In the genomic region with DNA sequence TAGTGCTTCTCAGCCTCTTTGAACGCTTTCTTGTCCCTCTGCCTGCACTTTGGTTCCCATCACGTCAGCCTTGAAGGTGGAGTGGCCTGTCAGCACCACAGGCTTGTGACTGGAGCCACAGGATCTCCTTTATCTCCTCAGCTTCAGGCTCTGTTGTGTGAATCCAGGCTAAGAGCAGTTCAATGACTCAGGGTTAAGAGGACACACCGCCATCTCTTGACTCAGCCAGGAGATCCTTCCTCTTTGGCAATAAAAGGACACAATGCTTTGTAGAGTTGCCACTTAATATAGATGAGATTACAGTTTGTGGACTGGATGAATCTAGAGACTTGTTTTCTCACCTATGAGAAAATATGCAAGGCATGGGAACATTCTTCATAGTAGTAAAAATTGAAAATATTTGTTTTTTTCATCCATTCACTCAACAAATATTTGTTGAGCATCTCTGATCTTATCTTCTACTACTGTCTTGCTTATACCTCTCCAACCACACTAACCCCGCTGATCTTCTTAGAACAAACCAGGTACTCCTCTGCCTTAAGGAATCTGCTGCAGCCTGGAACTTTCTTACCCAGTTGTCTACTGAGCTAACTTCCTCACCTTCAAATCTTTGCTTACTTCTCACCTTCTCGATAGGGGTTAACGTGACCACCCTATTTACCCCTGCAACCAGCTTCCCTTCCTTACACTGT, we compare ENCODE assay signal across 14 cellular contexts.
DNase-seq lines count a peak whose midpoint lies in the region; ATAC-seq, FAIRE-seq and TF ChIP-seq lines count a peak whose summit lies in the region.
"Had no signal": no experiment of that assay in that cellular context is flagged by ENCODE, and none has a peak within 500 bp of the region (broad histone marks: within the 10 kb centered on the region; RNA-seq: fewer than 3 reads in every experiment).

No MANE protein-coding gene starts in this region.

- no peaks in the 10 kb centered on the region for H3K36me3 Mint-ChIP-seq in activated T-cell treated with anti-CD3 and anti-CD28 coated beads, Interleukin-2, amount 50 U/mL, for 72 hours (ENCODE audit: insufficient read depth in 2 of 2)

- no peak for TF ChIP-seq POLR2A in prostate gland (IDR thresholded peaks at IDR 0.05)

- H3K4me1 ChIP-seq in GM23248 (ENCODE audit: insufficient read depth), result no peaks in the 10 kb centered on the region
- H3K4me1 ChIP-seq in heart right ventricle, result peaks cover 0 to 16% (median 0%) of the 10 kb centered on the region in 9 donors
- H3K4me1 ChIP-seq in prostate gland (replicated peaks), result peaks cover 6% of the 10 kb centered on the region
- no peaks in the 10 kb centered on the region for H3K4me1 ChIP-seq in effector memory CD4-positive, alpha-beta T cell (ENCODE audit: control insufficient read depth, insufficient read depth, low read length, poor library complexity, severe bottlenecking)

- no peaks in the 10 kb centered on the region for H3K79me2 ChIP-seq in GM23248 (ENCODE audit: insufficient read depth)

- no peaks in the 10 kb centered on the region for H3K36me3 ChIP-seq in GM23248 (ENCODE audit: low read depth)
- H3K36me3 ChIP-seq in heart right ventricle, result no peaks in the 10 kb centered on the region
- no peaks in the 10 kb centered on the region for H3K36me3 ChIP-seq in prostate gland
- H3K36me3 ChIP-seq in effector memory CD4-positive, alpha-beta T cell (ENCODE audit: control insufficient read depth, insufficient read depth, low read length), result no peaks in the 10 kb centered on the region

- H3K9me3 ChIP-seq in GM23248 (ENCODE audit: low read depth) (no peaks in the 10 kb centered on the region), heart right ventricle (peaks cover 0 to 12% (median 4%) of the 10 kb centered on the region in 11 donors), prostate gland (no peaks in the 10 kb centered on the region)
- no peaks in the 10 kb centered on the region for H3K9me3 ChIP-seq in effector memory CD4-positive, alpha-beta T cell (ENCODE audit: control insufficient read depth, low read length)

- no peak overlapping the region for H3K4me2 ChIP-seq in GM23248 (ENCODE audit: unreplicated experiment)

- H3K27ac ChIP-seq in GM23248 (no peak overlapping the region), heart right ventricle (no peak overlapping the region), prostate gland (peak overlapping the region; percentile 63 to 66)
- H3K27ac ChIP-seq in effector memory CD4-positive, alpha-beta T cell (ENCODE audit: insufficient read depth, low read length, poor library complexity, severe bottlenecking), result no peak overlapping the region
- H3K27ac ChIP-seq: HL-60, skin epidermis had no signal

- no peaks in the 10 kb centered on the region for H3F3A ChIP-seq in GM23248 (ENCODE audit: insufficient read depth)

- H4K20me1 ChIP-seq in GM23248 (ENCODE audit: insufficient read depth), result no peaks in the 10 kb centered on the region

- H3K9ac ChIP-seq in GM23248, result no peak overlapping the region

- no peaks in the 10 kb centered on the region for H3K9me2 ChIP-seq in GM23248 (ENCODE audit: insufficient read depth)

- no peak overlapping the region for H2AFZ ChIP-seq in GM23248

- ATAC-seq in heart right ventricle, result peak; percentile 64 to 99 (median 93)
- no peak for ATAC-seq in activated T-cell treated with anti-CD3 and anti-CD28 coated beads, Interleukin-2, amount 50 U/mL, for 72 hours (replicated peaks in 1 of 2)

- H3K4me3 Mint-ChIP-seq in activated T-cell treated with anti-CD3 and anti-CD28 coated beads, Interleukin-2, amount 50 U/mL, for 72 hours, result no peak overlapping the region
- H3K4me3 Mint-ChIP-seq: T-helper 2 cell treated with Interferon-gamma antibody and Interleukin-4, amounts not matched to agents 5 μg/mL and 100 μg/mL, for 36 hours had no signal

- intact Hi-C loops in heart right ventricle (cut with DNase I), result no loop called here
- intact Hi-C loops in prostate gland (cut with DNase I), result no loop called here

- in situ Hi-C loops in GM23248 (cut with MboI), result no loop called here

- no peak for TF ChIP-seq CTCF in heart right ventricle (IDR thresholded peaks at IDR 0.05)
- TF ChIP-seq CTCF in prostate gland (IDR thresholded peaks at IDR 0.05), result no peak

- DNase-seq in GM23248 (peak; percentile 52), RCC 7860 (ENCODE audit: low spot score) (peak; percentile 50), heart right ventricle (peak; percentile 43 to 51), prostate gland (ENCODE audit: low spot score) (peak; percentile 33)
- no peak for DNase-seq in activated T-cell treated with anti-CD3 and anti-CD28 coated beads, Interleukin-2, amount 50 U/mL, for 72 hours
- no peak for DNase-seq in activated naive CD4-positive, alpha-beta T cell treated with anti-CD3 and anti-CD28 coated beads, Interleukin-2, amount 50 U/mL, for 16 hours
- no peak for DNase-seq in effector memory CD4-positive, alpha-beta T cell
- DNase-seq: amniotic stem cell; effector CD4-positive, alpha-beta T cell; head of caudate nucleus; NCI-H1048 had no signal

- H3K4me3 ChIP-seq in GM23248 (no peak overlapping the region), heart right ventricle (no peak overlapping the region), prostate gland (no peak overlapping the region)
- H3K4me3 ChIP-seq in effector memory CD4-positive, alpha-beta T cell (ENCODE audit: insufficient read depth, low read depth, low read length, poor library complexity, severe bottlenecking), result no peak overlapping the region
- H3K4me3 ChIP-seq: skin epidermis had no signal

- 59 to 68% methylated on average over 6 of the region's 6 CpGs for WGBS in GM23248 (ENCODE audit: low coverage in 1 of 2, low lambda C conversion rate in 2 of 2, missing lambda C conversion rate in 2 of 2), 2 experiments
- 56 to 59% methylated on average over 6 of the region's 6 CpGs for WGBS in heart right ventricle, 2 donors
- 66% methylated on average over 6 of the region's 6 CpGs for WGBS in prostate gland

- H3K27ac Mint-ChIP-seq in activated T-cell treated with anti-CD3 and anti-CD28 coated beads, Interleukin-2, amount 50 U/mL, for 72 hours, result no peak overlapping the region
- H3K27ac Mint-ChIP-seq: T-helper 2 cell treated with Interferon-gamma antibody and Interleukin-4, amounts not matched to agents 5 μg/mL and 100 μg/mL, for 36 hours had no signal

- peaks cover 5% of the 10 kb centered on the region for H3K27me3 Mint-ChIP-seq in activated T-cell treated with anti-CD3 and anti-CD28 coated beads, Interleukin-2, amount 50 U/mL, for 72 hours (ENCODE audit: low read depth)

- peaks cover 0 to 2% of the 10 kb centered on the region in 2 donors for H3K9me3 Mint-ChIP-seq in activated T-cell treated with anti-CD3 and anti-CD28 coated beads, Interleukin-2, amount 50 U/mL, for 72 hours
- H3K9me3 Mint-ChIP-seq: T-helper 2 cell treated with Interferon-gamma antibody and Interleukin-4, amounts not matched to agents 5 μg/mL and 100 μg/mL, for 36 hours had no signal

- H3K4me1 Mint-ChIP-seq in activated T-cell treated with anti-CD3 and anti-CD28 coated beads, Interleukin-2, amount 50 U/mL, for 72 hours (ENCODE audit: low read depth), result no peaks in the 10 kb centered on the region

- no peak for FAIRE-seq in RCC 7860 (lab: Jason Lieb, UNC)

- H3K27me3 ChIP-seq in GM23248 (replicated peaks; ENCODE audit: insufficient read depth) (no peaks in the 10 kb centered on the region; the same call in 1 of the 2 replicates), heart right ventricle (no peaks in the 10 kb centered on the region), prostate gland (replicated peaks; ENCODE audit: insufficient read depth) (no peaks in the 10 kb centered on the region)
- no peaks in the 10 kb centered on the region for H3K27me3 ChIP-seq in effector memory CD4-positive, alpha-beta T cell (replicated peaks; ENCODE audit: control insufficient read depth, insufficient read depth, low read length, poor library complexity, severe bottlenecking)

Comparison
In these comparisons a context has a peak if more than half of its experiments do, and no peak if none do; other contexts are left out.
1. DNase-seq: peak in GM23248 (single experiment), RCC 7860 (single experiment), heart right ventricle (2 of 2) and prostate gland (single experiment); none in activated T-cell treated with anti-CD3 and anti-CD28 coated beads, Interleukin-2, amount 50 U/mL, for 72 hours (0 of 2), activated naive CD4-positive, alpha-beta T cell treated with anti-CD3 and anti-CD28 coated beads, Interleukin-2, amount 50 U/mL, for 16 hours (single experiment) and effector memory CD4-positive, alpha-beta T cell (0 of 3).
2. H3K27ac ChIP-seq: peak in prostate gland (2 of 2); none in GM23248 (single experiment), heart right ventricle (0 of 10) and effector memory CD4-positive, alpha-beta T cell (single experiment).
3. ATAC-seq: peak in heart right ventricle (8 of 8); none in activated T-cell treated with anti-CD3 and anti-CD28 coated beads, Interleukin-2, amount 50 U/mL, for 72 hours (0 of 2).